9 cellular contexts compared by ENCODE assay signal in the genomic region with DNA sequence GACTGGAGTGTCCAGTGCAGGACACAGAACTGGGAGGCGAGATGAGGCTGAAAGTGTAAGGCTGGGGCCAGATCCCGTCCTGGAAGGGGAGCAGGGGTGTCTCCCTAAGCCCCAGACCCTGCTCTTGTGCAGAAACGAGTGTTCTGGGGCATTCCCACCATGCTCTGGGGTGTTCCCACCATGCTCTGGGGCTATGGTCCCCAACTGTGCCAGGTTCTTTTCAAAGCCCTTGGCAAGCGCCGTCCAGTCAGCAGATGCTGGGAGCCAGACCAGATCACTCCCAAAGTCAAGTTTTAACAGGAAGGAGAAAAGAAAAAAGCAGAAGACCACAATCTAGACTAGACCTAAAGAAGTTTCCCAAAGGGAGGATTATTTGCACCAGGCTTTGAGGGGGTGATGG. TPM values are rescaled to one million over a fixed set of nuclear protein-coding genes. Genes with fewer than 3 reads are reported as not detected.
DNase-seq lines count a peak whose midpoint lies in the region; ATAC-seq and TF ChIP-seq lines count a peak whose summit lies in the region.
"Had no signal": no experiment of that assay in that cellular context is flagged by ENCODE, and none has a peak within 500 bp of the region (broad histone marks: within the 10 kb centered on the region; RNA-seq: fewer than 3 reads in every experiment).

No MANE protein-coding gene starts in this region.

- no peak for TF ChIP-seq CTCF in GM23338 (conservative IDR thresholded peaks at IDR 0.05; ENCODE audit: low read depth in 2 of 2)
- TF ChIP-seq CTCF in hepatocyte (IDR thresholded peaks at IDR 0.05; ENCODE audit: poor library complexity), result no peak

- ATAC-seq in GM23338 (no peak), GM21423 (IDR thresholded peaks at IDR 0.05; ENCODE audit: unreplicated experiment) (no peak)

- H3K27ac Mint-ChIP-seq in GM23338, result no peak overlapping the region

- peaks cover 22% of the 10 kb centered on the region for H3K4me1 Mint-ChIP-seq in GM23338

- H3K4me3 Mint-ChIP-seq in GM23338, result peak overlapping the region; percentile 44; the same call in 2 of the 3 replicates

- peaks cover 21% of the 10 kb centered on the region for H3K36me3 Mint-ChIP-seq in GM23338 (ENCODE audit: low read depth)

- H3K9ac ChIP-seq in skeletal muscle tissue (ENCODE audit: low read depth in 1 of 3, low read length in 3 of 3), result peak overlapping the region in 2 of 3 donors; percentile 5 to 94

- 0 out of 2 replicates have a peak, but pooled peaks cover 3% of the 10 kb centered on the region for H3K36me3 ChIP-seq in GM23338 (ENCODE audit: insufficient read depth)
- H3K36me3 ChIP-seq in hepatocyte (replicated peaks; ENCODE audit: insufficient read depth, low read depth), result no peaks in the 10 kb centered on the region
- H3K36me3 ChIP-seq in skeletal muscle tissue (ENCODE audit: control insufficient read depth in 3 of 3, insufficient read depth in 3 of 3, low read length in 3 of 3), result peaks cover 16 to 30% (median 19%) of the 10 kb centered on the region in 3 donors

- H2AFZ ChIP-seq in GM23338 (no peak overlapping the region), hepatocyte (no peak overlapping the region)

- WGBS in hepatocyte (ENCODE audit: low lambda C conversion rate, missing lambda C conversion rate), result 97% methylated on average over 5 of the region's 5 CpGs

- peaks cover 20% of the 10 kb centered on the region; the same call in 1 of the 2 replicates for H3F3A ChIP-seq in GM23338 (replicated peaks; ENCODE audit: low read depth)

- H3K27me3 ChIP-seq in GM23338 (ENCODE audit: insufficient read depth) (no peaks in the 10 kb centered on the region), hepatocyte (no peaks in the 10 kb centered on the region), skeletal muscle tissue (ENCODE audit: control insufficient read depth in 3 of 3, insufficient read depth in 3 of 3, low read length in 3 of 3) (no peaks in the 10 kb centered on the region)

- no peak overlapping the region for H3K27ac ChIP-seq in GM23338 (ENCODE audit: low read depth)
- H3K27ac ChIP-seq in angular gyrus (ENCODE audit: low read depth, low read length), result peak overlapping the region; percentile 71
- no peak overlapping the region for H3K27ac ChIP-seq in hepatocyte
- peak overlapping the region; percentile 95 for H3K27ac ChIP-seq in skeletal muscle tissue (ENCODE audit: low read depth, low read length)

- H3K79me2 ChIP-seq in GM23338 (replicated peaks; ENCODE audit: insufficient read depth) (peaks cover 40% of the 10 kb centered on the region), hepatocyte (peaks cover 50% of the 10 kb centered on the region)

- H3K4me3 ChIP-seq in GM23338 (no peak overlapping the region), hepatocyte (no peak overlapping the region), skeletal muscle tissue (ENCODE audit: low read length in 3 of 3) (peak overlapping the region; percentile 19 to 67 (median 64))

- H3K9me3 ChIP-seq in hepatocyte (ENCODE audit: low read depth) (no peaks in the 10 kb centered on the region), skeletal muscle tissue (ENCODE audit: control insufficient read depth in 3 of 3, low read length in 3 of 3) (no peaks in the 10 kb centered on the region)

- H4K20me1 ChIP-seq in GM23338 (replicated peaks; ENCODE audit: insufficient read depth) (peaks cover 14% of the 10 kb centered on the region), hepatocyte (ENCODE audit: insufficient read depth, poor library complexity, severe bottlenecking) (peaks cover 34% of the 10 kb centered on the region)

- peaks cover 24% of the 10 kb centered on the region for H3K27me3 Mint-ChIP-seq in GM23338 (ENCODE audit: insufficient read depth, low read depth, poor library complexity)

- H3K9me2 ChIP-seq in GM23338 (ENCODE audit: insufficient read depth) (no peaks in the 10 kb centered on the region), hepatocyte (replicated peaks; ENCODE audit: insufficient read depth) (no peaks in the 10 kb centered on the region)

- no peaks in the 10 kb centered on the region; the same call in 2 of the 3 replicates for H3K9me3 Mint-ChIP-seq in GM23338

- H3K4me2 ChIP-seq in GM23338 (no peak overlapping the region), hepatocyte (peak overlapping the region; percentile 91)

- H3K4me1 ChIP-seq in GM23338 (ENCODE audit: insufficient read depth) (peaks cover 7% of the 10 kb centered on the region; the same call in 1 of the 2 replicates), hepatocyte (ENCODE audit: insufficient read depth) (peaks cover 18% of the 10 kb centered on the region), skeletal muscle tissue (ENCODE audit: control insufficient read depth in 3 of 3, insufficient read depth in 3 of 3, low read length in 3 of 3) (peaks cover 34 to 44% (median 35%) of the 10 kb centered on the region in 3 donors)

- DNase-seq in GM23338 (ENCODE audit: low spot score) (no peak), hepatocyte (ENCODE audit: low spot score) (no peak), SHP77 (lab: John Stamatoyannopoulos, UW) (no peak), NCI-H226 (no peak), putamen (ENCODE audit: low spot score) (no peak)
- DNase-seq: stimulated activated CD4-positive, alpha-beta T cell treated with anti-CD3 and anti-CD28 coated beads, Interleukin-4, amount 100 ng/mL, for 24 hours had no signal

TF ChIP-seq in GM23338, 12 proteins besides CTCF, POLR2A, EP300 and RAD21:
- no peak for TF ChIP-seq NANOG (IDR thresholded peaks at IDR 0.05; ENCODE audit: borderline replicate concordance)

RNA-seq across cellular contexts. Expression of gene TAX1BP3, which starts 2.5 kb away (rescaled TPM):
- total RNA-seq in GM23338 (2014; rRNA removed; shearing (Covaris generic)), result 113 and 134 TPM in 2 replicates
- 93.0 and 98.7 TPM in 2 replicates for polyA plus RNA-seq in GM23338 (2016; fragmentation: Nextera tagmentation; extraction: Ambion mirVana)
- total RNA-seq in hepatocyte, result 208 and 218 TPM in 2 replicates
- 357 and 387 TPM in 2 replicates for polyA plus RNA-seq in hepatocyte
- total RNA-seq in skeletal muscle tissue, result 31.3 TPM

RNA-seq across cellular contexts. Expression of gene EMC6, which starts 2.8 kb away (rescaled TPM):
- 27.6 and 48.0 TPM in 2 replicates for total RNA-seq in GM23338 (2014; rRNA removed; shearing (Covaris generic))
- 230 and 232 TPM in 2 replicates for polyA plus RNA-seq in GM23338 (2016; fragmentation: Nextera tagmentation; extraction: Ambion mirVana)
- total RNA-seq in hepatocyte, result 40.9 and 42.7 TPM in 2 replicates
- polyA plus RNA-seq in hepatocyte, result 117 and 130 TPM in 2 replicates
- total RNA-seq in skeletal muscle tissue, result 14.6 TPM

RNA-seq across cellular contexts. Expression of gene CTNS, which starts 29.3 kb away (rescaled TPM):
- 21.8 and 30.1 TPM in 2 replicates for total RNA-seq in GM23338 (2014; rRNA removed; shearing (Covaris generic))
- 5.9 and 6.4 TPM in 2 replicates for polyA plus RNA-seq in GM23338 (2016; fragmentation: Nextera tagmentation; extraction: Ambion mirVana)
- total RNA-seq in hepatocyte, result 28.1 and 28.7 TPM in 2 replicates
- polyA plus RNA-seq in hepatocyte, result 23.7 and 26.0 TPM in 2 replicates
- 11.5 TPM for total RNA-seq in skeletal muscle tissue

RNA-seq across cellular contexts. Expression of gene SHPK, which starts 29.8 kb away (rescaled TPM):
- 34.3 and 36.7 TPM in 2 replicates for total RNA-seq in GM23338 (2014; rRNA removed; shearing (Covaris generic))
- polyA plus RNA-seq in GM23338 (2016; fragmentation: Nextera tagmentation; extraction: Ambion mirVana) (11.3 and 11.5 TPM in 2 replicates), hepatocyte (9.1 and 11.2 TPM in 2 replicates)
- total RNA-seq in hepatocyte (14.1 and 14.9 TPM in 2 replicates), skeletal muscle tissue (6.8 TPM)

RNA-seq across cellular contexts. Expression of gene P2RX5, which starts 30.1 kb away (rescaled TPM):
- total RNA-seq in GM23338 (2014; rRNA removed; shearing (Covaris generic)), result 11.6 and 13.6 TPM in 2 replicates
- polyA plus RNA-seq in GM23338 (2016; fragmentation: Nextera tagmentation; extraction: Ambion mirVana) (7.4 and 7.5 TPM in 2 replicates), hepatocyte (0.32 TPM in 1 of 2 replicates, not detected in the other)
- total RNA-seq in hepatocyte (0.36 TPM in 1 of 2 replicates, not detected in the other), skeletal muscle tissue (13.0 TPM)

Comparison
In these comparisons a context has a peak if more than half of its experiments do, and no peak if none do; other contexts are left out.
1. H3K27ac ChIP-seq: peak in angular gyrus (single experiment) and skeletal muscle tissue (single experiment); none in GM23338 (single experiment) and hepatocyte (single experiment).
2. H3K4me3 ChIP-seq: peak in skeletal muscle tissue (3 of 3); none in GM23338 (single experiment) and hepatocyte (single experiment).